In genomic region chr6:108557494-108558371, GRCh38 we compare ENCODE assay signal across 8 cellular contexts. TPM values are rescaled to one million over a fixed set of nuclear protein-coding genes. Genes with fewer than 3 reads are reported as not detected.
DNase-seq lines count a peak whose midpoint lies in the region; TF ChIP-seq lines count a peak whose summit lies in the region.

No MANE protein-coding gene starts in this region.

- H3K27me3 ChIP-seq in brain microvascular endothelial cell (replicated peaks), result no peaks in the 10 kb centered on the region
- peaks cover 50% of the 10 kb centered on the region for H3K27me3 ChIP-seq in iPS-20b (ENCODE audit: insufficient read depth, low read length)
- H3K27me3 ChIP-seq in skeletal muscle satellite cell (ENCODE audit: control insufficient read depth, insufficient read depth, low read length), result no peaks in the 10 kb centered on the region

- H3K27ac ChIP-seq in VCaP (peak overlapping the region; percentile 96), brain microvascular endothelial cell (peak overlapping the region; percentile 90), iPS-20b (ENCODE audit: low read length) (no peak overlapping the region)

- peak overlapping the region; percentile 79 for H3K4me3 ChIP-seq in brain microvascular endothelial cell (ENCODE audit: low read depth, low read length)
- H3K4me3 ChIP-seq in iPS-20b (ENCODE audit: low read length), result peak overlapping the region; percentile 93
- peak overlapping the region; percentile 95 for H3K4me3 ChIP-seq in skeletal muscle satellite cell (ENCODE audit: low read length)

- DNase-seq in NCI-H1694 treated with DMSO at 0.1 percent for 48 hours (lab: John Stamatoyannopoulos, UW) (peak; percentile 67), NCI-H1694 (lab: John Stamatoyannopoulos, UW) (no peak), NCI-H2029 (lab: John Stamatoyannopoulos, UW) (peak; percentile 72), brain microvascular endothelial cell (peak; percentile 27), OCI-M1 (lab: John Stamatoyannopoulos, UW) (no peak)

- peaks cover 7% of the 10 kb centered on the region; the same call in 1 of the 2 replicates for H3K4me1 ChIP-seq in iPS-20b (ENCODE audit: insufficient read depth, low read length)
- peaks cover 15% of the 10 kb centered on the region for H3K4me1 ChIP-seq in skeletal muscle satellite cell (ENCODE audit: control insufficient read depth, insufficient read depth, low read length)

- TF ChIP-seq CTCF in VCaP (conservative IDR thresholded peaks at IDR 0.05), result no peak; the same call in none of the 2 replicates
- peak; percentile 1 for TF ChIP-seq CTCF in brain microvascular endothelial cell (IDR thresholded peaks at IDR 0.05; ENCODE audit: low read depth, low read length, missing control alignments)

- H3K36me3 ChIP-seq in brain microvascular endothelial cell (replicated peaks) (no peaks in the 10 kb centered on the region), iPS-20b (ENCODE audit: insufficient read depth, low read depth, low read length) (no peaks in the 10 kb centered on the region), skeletal muscle satellite cell (ENCODE audit: insufficient read depth, low read length) (peaks cover 10% of the 10 kb centered on the region)

- H3K9ac ChIP-seq in iPS-20b (ENCODE audit: low read depth, low read length) (peak overlapping the region; percentile 93), skeletal muscle satellite cell (ENCODE audit: low read depth, low read length) (peak overlapping the region; percentile 85)

- H3K9me3 ChIP-seq in iPS-20b (ENCODE audit: insufficient read depth, low read depth, low read length) (no peaks in the 10 kb centered on the region), skeletal muscle satellite cell (replicated peaks; ENCODE audit: low read length) (no peaks in the 10 kb centered on the region)

- in situ Hi-C loops in brain microvascular endothelial cell (cut with HindIII; ENCODE audit: low pct_ligation_motif_present, low sequenced_read_pairs), result no loop called here

- peak overlapping the region; percentile 93 for H3K4me2 ChIP-seq in skeletal muscle satellite cell (ENCODE audit: low read length)

RNA-seq across cellular contexts. Expression of gene FOXO3, which starts 3.0 kb away (rescaled TPM):
- total RNA-seq in skeletal muscle satellite cell (2012; rRNA removed), result 33.0 and 40.2 TPM in 2 replicates

Comparison
In these comparisons a context has a peak if more than half of its experiments do, and no peak if none do; other contexts are left out.
1. DNase-seq: peak in NCI-H1694 treated with DMSO at 0.1 percent for 48 hours (single experiment), NCI-H2029 (single experiment) and brain microvascular endothelial cell (single experiment); none in NCI-H1694 (single experiment) and OCI-M1 (single experiment).
2. Peak in every context shown above with its lines, with median percentiles within 50 percentile points of each other: H3K4me3 ChIP-seq.